ENCODE assay signal across 26 cellular contexts in genomic region chr12:85274076-85274415, GRCh38. TPM values are rescaled to one million over a fixed set of nuclear protein-coding genes. Genes with fewer than 3 reads are reported as not detected.
DNase-seq lines count a peak whose midpoint lies in the region; ATAC-seq, FAIRE-seq and TF ChIP-seq lines count a peak whose summit lies in the region.
"Had no signal": no experiment of that assay in that cellular context is flagged by ENCODE, and none has a peak within 500 bp of the region (broad histone marks: within the 10 kb centered on the region; RNA-seq: fewer than 3 reads in every experiment).

No MANE protein-coding gene starts in this region.

- no peak for ATAC-seq in GM19455 (IDR thresholded peaks at IDR 0.05; ENCODE audit: unreplicated experiment)

- in situ Hi-C loops in G401 (cut with HindIII; ENCODE audit: low sequenced_read_pairs): no loop called here

- intact Hi-C loops in endothelial cell of umbilical vein (cut with micrococcal nuclease): no loop called here

- H3K4me1 ChIP-seq in KMS-11 (ENCODE audit: low read depth, poor library complexity, severe bottlenecking): peaks cover 31% of the 10 kb centered on the region
- H3K4me1 ChIP-seq in endothelial cell of umbilical vein (ENCODE audit: control insufficient read depth, extremely low read depth, insufficient read depth, low read length): peaks cover 9% of the 10 kb centered on the region
- H3K4me1 ChIP-seq: BLaER1, SJSA1 had no signal

- no TSS peak for BruUV-seq in endothelial cell of umbilical vein (replicated peaks; lab: Mats Ljungman, UMichigan)

- dilution Hi-C loops in endothelial cell of umbilical vein (cut with MboI; ENCODE audit: extremely low pct_ligation_motif_present, low sequenced_read_pairs): no loop called here

- no peak overlapping the region for H3K4me3 ChIP-seq in KMS-11 (IDR thresholded peaks at IDR 0.05; ENCODE audit: insufficient read depth, low read depth, low read length)
- peak overlapping the region in 2 of 3 experiments; percentile 24 to 39 for H3K4me3 ChIP-seq in endothelial cell of umbilical vein (replicated peaks in 1 of 3; ENCODE audit: insufficient read depth in 1 of 3, low read depth in 1 of 3, low read length in 3 of 3)
- H3K4me3 ChIP-seq: BLaER1, SJSA1 had no signal

- POLR2A ChIA-PET in endothelial cell of umbilical vein (lab: Charles Lee): no interaction called here

- H2AFZ ChIP-seq in KMS-11 (ENCODE audit: low read depth): peak overlapping the region; percentile 69
- H2AFZ ChIP-seq in endothelial cell of umbilical vein (ENCODE audit: low read depth, low read length): peak overlapping the region; percentile 88

- no peak overlapping the region; the same call in 1 of the 2 replicates for H3K9ac ChIP-seq in KMS-11
- no peak overlapping the region for H3K9ac ChIP-seq in endothelial cell of umbilical vein (replicated peaks; ENCODE audit: extremely low read depth, insufficient read depth, low read length)
- H3K9ac ChIP-seq: BLaER1 had no signal

- CTCF ChIA-PET in endothelial cell of umbilical vein (lab: Charles Lee): interaction anchor here (1.0 kb wide), 1 partner anchor 175 kb away, joined by 3 read pairs; no protein-coding TSS in a partner anchor

- H3K9me1 ChIP-seq in endothelial cell of umbilical vein (replicated peaks; ENCODE audit: control insufficient read depth, extremely low read depth, insufficient read depth, low read length): no peaks in the 10 kb centered on the region

- H3K36me3 Mint-ChIP-seq in mesothelial cell of epicardium: no peaks in the 10 kb centered on the region
- no peaks in the 10 kb centered on the region for H3K36me3 Mint-ChIP-seq in osteocyte (ENCODE audit: unreplicated experiment)

- H4K20me1 ChIP-seq in KMS-11 (ENCODE audit: insufficient read depth) (no peaks in the 10 kb centered on the region), endothelial cell of umbilical vein (replicated peaks; ENCODE audit: control insufficient read depth, extremely low read depth, insufficient read depth, low read length) (no peaks in the 10 kb centered on the region)
- H4K20me1 ChIP-seq: BLaER1 had no signal

- H3K27me3 Mint-ChIP-seq in mesothelial cell of epicardium (ENCODE audit: low read depth) (peaks cover 47% of the 10 kb centered on the region), osteocyte (ENCODE audit: unreplicated experiment) (peaks cover 63% of the 10 kb centered on the region)

- no peaks in the 10 kb centered on the region for H3K36me3 ChIP-seq in KMS-11 (ENCODE audit: insufficient read depth)
- H3K36me3 ChIP-seq in endothelial cell of umbilical vein (ENCODE audit: control insufficient read depth in 2 of 2, extremely low read depth in 1 of 2, insufficient read depth in 2 of 2, low read length in 2 of 2): no peaks in the 10 kb centered on the region
- H3K36me3 ChIP-seq: BLaER1, MG63, SJSA1 had no signal

- H3K9me3 Mint-ChIP-seq in mesothelial cell of epicardium (no peaks in the 10 kb centered on the region), osteocyte (ENCODE audit: unreplicated experiment) (no peaks in the 10 kb centered on the region)

- FAIRE-seq in endothelial cell of umbilical vein (lab: Jason Lieb, UNC): no peak
- FAIRE-seq: GM12891, HTR-8/SVneo, RCC 7860 had no signal

- TF ChIP-seq CTCF in KMS-11 (conservative IDR thresholded peaks at IDR 0.05; ENCODE audit: low read depth, low read length) (no peak), endothelial cell of umbilical vein (IDR thresholded peaks at IDR 0.05; ENCODE audit: extremely low read depth in 1 of 2, insufficient read depth in 1 of 2, low read depth in 1 of 2, low read length in 2 of 2) (no peak), mesothelial cell of epicardium (IDR thresholded peaks at IDR 0.05; ENCODE audit: unreplicated experiment) (no peak), osteocyte (IDR thresholded peaks at IDR 0.05) (no peak)

- DNase-seq in endothelial cell of umbilical vein (ENCODE audit: low read depth, low spot score) (no peak), mesothelial cell of epicardium (ENCODE audit: low spot score in 2 of 2, unreplicated experiment in 2 of 2) (no peak), NCI-H1930 (lab: John Stamatoyannopoulos, UW) (no peak), osteocyte (ENCODE audit: extremely low spot score, unreplicated experiment) (no peak), G401 (ENCODE audit: low spot score) (no peak)
- DNase-seq: ACHN; CD4-positive, alpha-beta T cell; COR-L47; DMS 273 treated with DMSO at 0.1 percent for 48 hours; DND-41; HCEC 1CT; MG63; NCI-H1092 treated with DMSO at 0.1 percent for 48 hours; NCI-H146; NCI-H2081; NCI-H2171 treated with DMSO at 0.1 percent for 48 hours; NCI-H526; OCI-M1 had no signal

- no peaks in the 10 kb centered on the region for H3K9me3 ChIP-seq in endothelial cell of umbilical vein (replicated peaks; ENCODE audit: control insufficient read depth, insufficient read depth, low read length)
- H3K9me3 ChIP-seq: MG63, SJSA1 had no signal

- H3K4me3 Mint-ChIP-seq in mesothelial cell of epicardium (peak overlapping the region; percentile 57), osteocyte (ENCODE audit: unreplicated experiment) (no peak overlapping the region)
- H3K4me3 Mint-ChIP-seq: CD4-positive, alpha-beta T cell had no signal

- H3K27me3 ChIP-seq in KMS-11 (ENCODE audit: insufficient read depth, low read depth) (no peaks in the 10 kb centered on the region), endothelial cell of umbilical vein (ENCODE audit: control insufficient read depth in 2 of 2, insufficient read depth in 2 of 2, low read length in 2 of 2) (peaks cover 25 to 45% of the 10 kb centered on the region in 2 experiments)
- H3K27me3 ChIP-seq: BLaER1, MG63, SJSA1 had no signal

- no peak overlapping the region for H3K27ac Mint-ChIP-seq in mesothelial cell of epicardium
- H3K27ac Mint-ChIP-seq in osteocyte (ENCODE audit: unreplicated experiment): no peak overlapping the region
- H3K27ac Mint-ChIP-seq: CD4-positive, alpha-beta T cell had no signal

- TF ChIP-seq POLR2A in endothelial cell of umbilical vein (IDR thresholded peaks at IDR 0.05; ENCODE audit: low read depth, low read length): no peak

- H3K79me2 ChIP-seq in KMS-11 (ENCODE audit: insufficient read depth, low read depth) (no peaks in the 10 kb centered on the region), endothelial cell of umbilical vein (ENCODE audit: control insufficient read depth, insufficient read depth, low read length) (no peaks in the 10 kb centered on the region)

- peak overlapping the region; percentile 40; the same call in 1 of the 2 replicates for H3K4me2 ChIP-seq in KMS-11
- H3K4me2 ChIP-seq in endothelial cell of umbilical vein (ENCODE audit: insufficient read depth, low read length): peak overlapping the region; percentile 65
- H3K4me2 ChIP-seq: BLaER1 had no signal

- H3K27ac ChIP-seq in KMS-11 (no peak overlapping the region), endothelial cell of umbilical vein (ENCODE audit: insufficient read depth, low read depth, low read length) (no peak overlapping the region)
- H3K27ac ChIP-seq: BLaER1, SJSA1 had no signal

- peaks cover 23% of the 10 kb centered on the region for H3K4me1 Mint-ChIP-seq in mesothelial cell of epicardium
- H3K4me1 Mint-ChIP-seq in osteocyte (ENCODE audit: unreplicated experiment): peaks cover 8% of the 10 kb centered on the region

TF ChIP-seq in endothelial cell of umbilical vein, 7 proteins besides CTCF, POLR2A, EP300 and RAD21:
- no peak for TF ChIP-seq MYC (IDR thresholded peaks at IDR 0.05; ENCODE audit: low read depth, low read length)
- TF ChIP-seq, protein P1, sequence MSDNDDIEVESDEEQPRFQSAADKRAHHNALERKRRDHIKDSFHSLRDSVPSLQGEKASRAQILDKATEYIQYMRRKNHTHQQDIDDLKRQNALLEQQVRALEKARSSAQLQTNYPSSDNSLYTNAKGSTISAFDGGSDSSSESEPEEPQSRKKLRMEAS (IDR thresholded peaks at IDR 0.05; ENCODE audit: insufficient read depth, insufficient read length): no peak
- TF ChIP-seq FOS (IDR thresholded peaks at IDR 0.05; ENCODE audit: borderline replicate concordance, insufficient read depth, low read length): no peak
- no peak for TF ChIP-seq EZH2 (IDR thresholded peaks at IDR 0.05; ENCODE audit: borderline replicate concordance, low read depth, low read length, severe bottlenecking)
- TF ChIP-seq POLR2AphosphoS5 (IDR thresholded peaks at IDR 0.05; ENCODE audit: insufficient read depth, low read depth, low read length): no peak

RNA-seq across cellular contexts. Expression of gene ALX1, which starts 6.0 kb away (rescaled TPM):
- total RNA-seq in endothelial cell of umbilical vein: 2.2 and 3.4 TPM in 2 replicates
- polyA plus RNA-seq in endothelial cell of umbilical vein: 3.5 TPM in 2 replicates
- polyA plus RNA-seq in endothelial cell of umbilical vein (2011; cell fraction: cytosol; rRNA removed): 4.5 and 4.9 TPM in 2 replicates
- 3.8 and 4.2 TPM in 2 replicates for polyA plus RNA-seq in endothelial cell of umbilical vein (2011; cell fraction: nucleus; rRNA removed)
- polyA plus RNA-seq in endothelial cell of umbilical vein (2012): 12.9 and 15.6 TPM in 2 replicates
- 5.0 and 6.2 TPM in 2 replicates for polyA minus RNA-seq in endothelial cell of umbilical vein
- 22.3 TPM for polyA minus RNA-seq in endothelial cell of umbilical vein (2011; cell fraction: cytosol; rRNA and poly(A)+ RNA removed)
- 2.6 and 4.8 TPM in 2 replicates for polyA minus RNA-seq in endothelial cell of umbilical vein (2011; cell fraction: nucleus; rRNA and poly(A)+ RNA removed)
- 12.4 to 14.2 TPM (median 12.7 TPM) in 3 replicates for total RNA-seq in mesothelial cell of epicardium
- total RNA-seq in osteocyte: 1.9 and 3.0 TPM in 2 replicates
- 2.0 and 7.9 TPM in 2 replicates for total RNA-seq in G401 (2014; rRNA removed; shearing (Covaris generic))
- total RNA-seq: CD4-positive, alpha-beta T cell; LHCN-M2; SJSA1 had no signal
